8 cellular contexts compared by ENCODE assay signal in genomic region chr1:54327386-54328116, GRCh38.
DNase-seq lines count a peak whose midpoint lies in the region; TF ChIP-seq lines count a peak whose summit lies in the region.

No MANE protein-coding gene starts in this region.

- H3K9ac ChIP-seq in SK-N-MC (ENCODE audit: insufficient read length) (no peak overlapping the region), stomach smooth muscle (ENCODE audit: low read length in 2 of 2) (no peak overlapping the region)

- H3K9me3 ChIP-seq in SK-N-MC (ENCODE audit: low read depth, low read length) (no peaks in the 10 kb centered on the region), stomach smooth muscle (ENCODE audit: control insufficient read depth in 2 of 2, low read length in 2 of 2) (no peaks in the 10 kb centered on the region)

- no peak overlapping the region for H3K4me3 ChIP-seq in SK-N-MC
- H3K4me3 ChIP-seq in stomach smooth muscle (ENCODE audit: low read length in 2 of 2) = peak overlapping the region; percentile 13 to 35

- peaks cover 95% of the 10 kb centered on the region for H3K4me1 ChIP-seq in stomach smooth muscle (ENCODE audit: control insufficient read depth, insufficient read depth, low read length)

- in situ Hi-C loops in GM13976 (cut with MboI; ENCODE audit: low sequenced_read_pairs, unreplicated experiment) = no loop called here

- H3K27me3 ChIP-seq in stomach smooth muscle (ENCODE audit: control insufficient read depth in 1 of 2, insufficient read depth in 2 of 2, low read length in 2 of 2) = no peaks in the 10 kb centered on the region

- H3K36me3 ChIP-seq in SK-N-MC (ENCODE audit: insufficient read depth, low read length) (no peaks in the 10 kb centered on the region), stomach smooth muscle (ENCODE audit: control insufficient read depth in 2 of 2, insufficient read depth in 2 of 2, low read length in 2 of 2) (no peaks in the 10 kb centered on the region)

- DNase-seq in NCI-H2171 treated with DMSO at 0.1 percent for 48 hours (lab: John Stamatoyannopoulos, UW) (peak; percentile 80), NCI-H2171 (lab: John Stamatoyannopoulos, UW) (no peak), SK-N-MC (ENCODE audit: low read depth, low spot score) (no peak), hepatic stellate cell (ENCODE audit: low spot score) (peak; percentile 71), HPDE6-E6E7 (ENCODE audit: extremely low spot score) (no peak), cerebellum (ENCODE audit: low spot score) (no peak), GM13976 (ENCODE audit: low spot score) (no peak)

- no peak for TF ChIP-seq CTCF in GM13976 (IDR thresholded peaks at IDR 0.05; ENCODE audit: borderline replicate concordance, control extremely low read depth, extremely low read depth, insufficient read depth, missing control alignments)

- peak overlapping the region; percentile 63 for H3K27ac ChIP-seq in SK-N-MC
- peak overlapping the region; percentile 83 for H3K27ac ChIP-seq in stomach smooth muscle (ENCODE audit: low read length)

Comparison
In these comparisons a context has a peak if more than half of its experiments do, and no peak if none do; other contexts are left out.
1. DNase-seq: peak in NCI-H2171 treated with DMSO at 0.1 percent for 48 hours (single experiment) and hepatic stellate cell (single experiment); none in NCI-H2171 (single experiment), SK-N-MC (single experiment), HPDE6-E6E7 (single experiment), cerebellum (single experiment) and GM13976 (single experiment).